ENCODE assay signal across 8 cellular contexts in genomic region chr7:604038-604883, GRCh38.
DNase-seq lines count a peak whose midpoint lies in the region; ATAC-seq, FAIRE-seq and TF ChIP-seq lines count a peak whose summit lies in the region.

No MANE protein-coding gene starts in this region.

- WGBS in heart right ventricle, 2 donors, result 38 to 44% methylated on average over 36 of the region's 36 CpGs
- WGBS in smooth muscle cell (ENCODE audit: low lambda C conversion rate), result 31% methylated on average over 36 of the region's 36 CpGs

- peak; percentile 60 for TF ChIP-seq POLR2A in GM12891 (IDR thresholded peaks at IDR 0.05; ENCODE audit: low read depth, low read length)

- DNase-seq in GM12891 (ENCODE audit: insufficient read length, low spot score), result peak; percentile 84
- peak; percentile 93 for DNase-seq in activated T-helper 9 cell treated with anti-CD3 and anti-CD28 coated beads, Interleukin-2, amount 50 U/mL, for 16 hours (ENCODE audit: low read depth)
- DNase-seq in heart right ventricle, result peak; percentile 77 to 89
- peak; percentile 73 for DNase-seq in smooth muscle cell (lab: John Stamatoyannopoulos, UW; ENCODE audit: unreplicated experiment)
- no peak for DNase-seq in DMS79 treated with DMSO at 0.1 percent for 48 hours (lab: John Stamatoyannopoulos, UW)
- no peak for DNase-seq in HEK293T (ENCODE audit: extremely low spot score)

- H4K20me1 ChIP-seq in OCI-LY1 (ENCODE audit: insufficient read depth, low read length) (no peaks in the 10 kb centered on the region), smooth muscle cell (ENCODE audit: low read depth) (no peaks in the 10 kb centered on the region)

- intact Hi-C loops in heart right ventricle (cut with DNase I), result no loop called here

- peaks cover 8% of the 10 kb centered on the region; the same call in 1 of the 2 replicates for H3K36me3 ChIP-seq in OCI-LY1 (ENCODE audit: insufficient read depth, low read length)
- peaks cover 0 to 11% (median 0%) of the 10 kb centered on the region in 9 donors for H3K36me3 ChIP-seq in heart right ventricle
- no peaks in the 10 kb centered on the region for H3K36me3 ChIP-seq in smooth muscle cell (ENCODE audit: low read depth)

- peak; percentile 94 for FAIRE-seq in GM12891 (lab: Jason Lieb, UNC)

- H3K79me2 ChIP-seq in OCI-LY1 (ENCODE audit: insufficient read depth, low read length) (no peaks in the 10 kb centered on the region), smooth muscle cell (ENCODE audit: low read depth) (no peaks in the 10 kb centered on the region)

- POLR2A ChIA-PET in HEK293T (lab: Yijun Ruan, JAX), result no interaction called here

- H3K4me3 ChIP-seq in OCI-LY1 (ENCODE audit: low read depth, low read length, poor library complexity, severe bottlenecking) (peak overlapping the region; percentile 63), heart right ventricle (peak overlapping the region in 6 of 10 donors; percentile 5 to 46 (median 22)), smooth muscle cell (no peak overlapping the region)

- H3F3A ChIP-seq in OCI-LY1 (ENCODE audit: insufficient read depth, low read length) (no peaks in the 10 kb centered on the region), smooth muscle cell (ENCODE audit: low read depth) (peaks cover 8% of the 10 kb centered on the region)

- no peaks in the 10 kb centered on the region for H3K9me3 ChIP-seq in OCI-LY1 (ENCODE audit: low read length)
- no peaks in the 10 kb centered on the region for H3K9me3 ChIP-seq in heart right ventricle
- H3K9me3 ChIP-seq in smooth muscle cell (replicated peaks; ENCODE audit: low read depth), result no peaks in the 10 kb centered on the region

- CTCF ChIA-PET in HEK293T (lab: Yijun Ruan, JAX), result no interaction called here

- H3K4me1 ChIP-seq in OCI-LY1 (ENCODE audit: insufficient read depth, low read length, severe bottlenecking), result peaks cover 17% of the 10 kb centered on the region
- H3K4me1 ChIP-seq in heart right ventricle, result peaks cover 20 to 63% (median 36%) of the 10 kb centered on the region in 9 donors
- no peaks in the 10 kb centered on the region for H3K4me1 ChIP-seq in smooth muscle cell (ENCODE audit: low read depth)

- peak overlapping the region; percentile 71 for H3K9ac ChIP-seq in OCI-LY1 (ENCODE audit: low read length)
- H3K9ac ChIP-seq in smooth muscle cell (ENCODE audit: low read depth), result peak overlapping the region; percentile 85

- no peak overlapping the region for H2AFZ ChIP-seq in OCI-LY1 (ENCODE audit: low read length)
- no peak overlapping the region for H2AFZ ChIP-seq in smooth muscle cell (ENCODE audit: low read depth)

- H3K9me2 ChIP-seq in OCI-LY1 (ENCODE audit: low read depth, low read length), result no peaks in the 10 kb centered on the region

- no peaks in the 10 kb centered on the region for H3K27me3 ChIP-seq in OCI-LY1 (ENCODE audit: insufficient read depth, low read length)
- no peaks in the 10 kb centered on the region for H3K27me3 ChIP-seq in heart right ventricle
- H3K27me3 ChIP-seq in smooth muscle cell (ENCODE audit: low read depth), result no peaks in the 10 kb centered on the region

- H3K27ac ChIP-seq in OCI-LY1 (ENCODE audit: low read depth, low read length, poor library complexity, severe bottlenecking) (peak overlapping the region; percentile 42), heart right ventricle (peak overlapping the region; percentile 75 to 94 (median 84)), smooth muscle cell (ENCODE audit: low read depth) (peak overlapping the region; percentile 97)

- H3K4me2 ChIP-seq in OCI-LY1 (ENCODE audit: low read length), result peak overlapping the region; percentile 75
- H3K4me2 ChIP-seq in smooth muscle cell, result peak overlapping the region; percentile 74

- ATAC-seq in HG02759 (IDR thresholded peaks at IDR 0.05; ENCODE audit: unreplicated experiment), result peak; percentile 72
- ATAC-seq in heart right ventricle, result peak; percentile 79 to 93 (median 89)

- no peak for TF ChIP-seq CTCF in OCI-LY1 (IDR thresholded peaks at IDR 0.05; ENCODE audit: low read length)
- TF ChIP-seq CTCF in heart right ventricle (IDR thresholded peaks at IDR 0.05), result peak in 1 of 9 donors; percentile 11
- TF ChIP-seq CTCF in smooth muscle cell (IDR thresholded peaks at IDR 0.05; ENCODE audit: borderline replicate concordance, insufficient read depth, poor library complexity, severe bottlenecking), result no peak

TF ChIP-seq in GM12891, 5 proteins besides CTCF, POLR2A, EP300 and RAD21:
- TF ChIP-seq PAX5 (IDR thresholded peaks at IDR 0.05; ENCODE audit: insufficient read depth, low read length, severe bottlenecking), result no peak
- 0 out of 2 replicates have a peak, but pooled peaks have one; percentile 0 for TF ChIP-seq SPI1 (IDR thresholded peaks at IDR 0.05; ENCODE audit: low read depth, low read length)
- peak; percentile 54; the same call in 1 of the 2 replicates for TF ChIP-seq TAF1 (IDR thresholded peaks at IDR 0.05; ENCODE audit: low read depth, low read length)
- TF ChIP-seq POU2F2 (IDR thresholded peaks at IDR 0.05; ENCODE audit: low read depth, low read length), result peak; percentile 26; the same call in 1 of the 2 replicates
- peak; percentile 68; the same call in 1 of the 2 replicates for TF ChIP-seq POLR2AphosphoS5 (IDR thresholded peaks at IDR 0.05; ENCODE audit: low read depth, low read length)

TF ChIP-seq in HEK293T, 16 proteins besides CTCF, POLR2A, EP300 and RAD21:
- TF ChIP-seq TARDBP (IDR thresholded peaks at IDR 0.05) (no peak), HDGF (IDR thresholded peaks at IDR 0.05; ENCODE audit: borderline replicate concordance) (no peak), FOXM1 (IDR thresholded peaks at IDR 0.05; ENCODE audit: borderline replicate concordance) (no peak), CTBP1 (IDR thresholded peaks at IDR 0.05; ENCODE audit: borderline replicate concordance) (no peak), L3MBTL2 (conservative IDR thresholded peaks at IDR 0.05) (no peak), SUZ12 (IDR thresholded peaks at IDR 0.05) (no peak), FOXA1 (IDR thresholded peaks at IDR 0.05) (no peak)

Comparison
In these comparisons a context has a peak if more than half of its experiments do, and no peak if none do; other contexts are left out.
1. DNase-seq: peak in GM12891 (single experiment), activated T-helper 9 cell treated with anti-CD3 and anti-CD28 coated beads, Interleukin-2, amount 50 U/mL, for 16 hours (single experiment), heart right ventricle (2 of 2) and smooth muscle cell (single experiment); none in DMS79 treated with DMSO at 0.1 percent for 48 hours (single experiment) and HEK293T (single experiment).
2. H3K27ac ChIP-seq: peak in every context shown above with its lines; median percentile 97 in smooth muscle cell; 84 in heart right ventricle; 42 in OCI-LY1.